In the genomic region with DNA sequence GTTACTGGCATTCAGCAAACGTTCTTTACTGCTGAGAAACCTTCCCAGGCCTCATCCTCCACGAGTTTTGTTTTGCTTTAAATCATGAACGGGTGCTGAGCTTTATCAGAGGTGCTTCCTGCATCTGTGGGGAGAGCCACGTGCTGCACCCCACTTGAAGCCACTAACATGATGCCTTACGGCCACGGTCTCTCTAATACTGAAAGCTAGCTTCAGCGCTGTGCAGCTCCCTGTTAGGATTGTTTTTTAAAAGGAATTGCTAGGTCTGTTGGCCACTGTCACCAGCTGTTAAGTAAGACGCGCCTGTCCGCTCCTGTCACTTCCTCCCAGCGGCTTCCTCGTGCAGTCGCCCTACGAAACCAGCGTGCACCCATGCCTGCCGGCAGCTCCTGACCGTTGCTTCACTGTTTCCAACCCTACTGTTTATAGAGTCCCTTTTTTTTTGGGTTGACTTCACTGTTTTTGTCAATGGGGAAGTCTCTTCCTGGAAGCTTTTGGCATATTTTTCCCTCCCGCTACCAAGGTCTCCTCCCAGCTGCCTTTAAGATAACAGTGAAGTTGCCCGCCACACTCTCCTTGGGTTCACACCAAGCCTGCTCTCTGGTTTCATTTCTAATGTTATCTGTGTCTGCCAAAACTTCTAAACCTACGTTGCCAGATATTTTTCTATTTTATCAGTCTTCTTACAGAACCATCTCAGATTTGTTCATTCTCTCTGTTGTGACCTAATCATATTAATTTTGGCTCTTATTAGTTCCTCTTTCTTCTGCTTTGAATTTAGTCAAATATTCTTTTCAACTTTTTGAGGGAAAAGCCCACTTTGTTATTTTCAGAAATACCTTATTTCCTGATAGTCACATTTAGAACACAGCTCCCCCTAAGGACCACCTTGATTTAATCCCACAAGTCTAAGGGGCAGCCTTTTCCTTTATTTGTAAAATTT, we compare ENCODE assay signal across 9 cellular contexts. TPM values are rescaled to one million over a fixed set of nuclear protein-coding genes. Genes with fewer than 3 reads are reported as not detected.
DNase-seq lines count a peak whose midpoint lies in the region; ATAC-seq, FAIRE-seq and TF ChIP-seq lines count a peak whose summit lies in the region.
"Had no signal": no experiment of that assay in that cellular context is flagged by ENCODE, and none has a peak within 500 bp of the region (broad histone marks: within the 10 kb centered on the region; RNA-seq: fewer than 3 reads in every experiment).

No MANE protein-coding gene starts in this region.

- H3K27ac ChIP-seq in brain microvascular endothelial cell, result no peak overlapping the region
- H3K27ac ChIP-seq in pancreas, result peak overlapping the region in 2 of 4 donors; percentile 47 to 55
- H3K27ac ChIP-seq in WERI-Rb-1, result no peak overlapping the region

- DNase-seq in brain microvascular endothelial cell (no peak), pancreas (peak in 2 of 6 donors; percentile 13 to 62), WERI-Rb-1 (no peak), urothelium cell line (ENCODE audit: low spot score) (no peak)
- DNase-seq in stimulated activated CD4-positive, alpha-beta T cell treated with anti-CD3 and anti-CD28 coated beads, Interleukin-4, amount 100 ng/mL, for 4 hours, result no peak

- intact Hi-C loops in pancreas (cut with DNase I), result no loop called here

- H3K9me3 ChIP-seq in pancreas (no peaks in the 10 kb centered on the region), WERI-Rb-1 (ENCODE audit: severe bottlenecking) (no peaks in the 10 kb centered on the region)

- TF ChIP-seq CTCF in brain microvascular endothelial cell (IDR thresholded peaks at IDR 0.05; ENCODE audit: low read depth, low read length, missing control alignments) (peak; percentile 6), pancreas (IDR thresholded peaks at IDR 0.05) (no peak), WERI-Rb-1 (IDR thresholded peaks at IDR 0.05; ENCODE audit: low read depth, low read length) (no peak)

- H3K27me3 ChIP-seq in brain microvascular endothelial cell (replicated peaks), result no peaks in the 10 kb centered on the region
- H3K27me3 ChIP-seq in pancreas, result no peaks in the 10 kb centered on the region
- no peaks in the 10 kb centered on the region for H3K27me3 ChIP-seq in WERI-Rb-1 (ENCODE audit: insufficient read depth, low read depth, severe bottlenecking)

- H3K36me3 ChIP-seq in brain microvascular endothelial cell (replicated peaks) (peaks cover 5% of the 10 kb centered on the region), pancreas (no peaks in the 10 kb centered on the region), WERI-Rb-1 (peaks cover 40% of the 10 kb centered on the region)

- H3K4me3 ChIP-seq in brain microvascular endothelial cell (ENCODE audit: low read depth, low read length), result no peak overlapping the region
- no peak overlapping the region for H3K4me3 ChIP-seq in pancreas
- H3K4me3 ChIP-seq in WERI-Rb-1 (ENCODE audit: low read depth, low read length), result no peak overlapping the region

- no peaks in the 10 kb centered on the region for H3K4me1 ChIP-seq in pancreas

- FAIRE-seq in pancreas (lab: Jason Lieb, UNC) (no peak), urothelium cell line (lab: Jason Lieb, UNC) (no peak)

- in situ Hi-C loops in brain microvascular endothelial cell (cut with HindIII; ENCODE audit: low pct_ligation_motif_present, low sequenced_read_pairs), result no loop called here

- ATAC-seq in GM19324 (IDR thresholded peaks at IDR 0.05; ENCODE audit: low FRiP score, unreplicated experiment) (peak; percentile 36), HG03565 (IDR thresholded peaks at IDR 0.05; ENCODE audit: unreplicated experiment) (peak; percentile 20), pancreas (peak in 3 of 4 donors; percentile 33 to 67 (median 54)), HG02798 (IDR thresholded peaks at IDR 0.05; ENCODE audit: poor library complexity, unreplicated experiment) (no peak)

- WGBS in pancreas, 2 donors, result 70 to 73% methylated on average over 20 of the region's 20 CpGs

RNA-seq across cellular contexts. Expression of a gene that starts 20.2 kb away (rescaled TPM):
- total RNA-seq in pancreas, result 10 to 100 TPM in 2 of 6 donors, 1 to 10 TPM in 4; 6.5 to 26.1 (median 7.8) TPM
- polyA plus RNA-seq in pancreas, result 10 to 100 TPM; 19.2 to 19.7 TPM

RNA-seq across cellular contexts. Expression of a gene that starts 58.3 kb away (rescaled TPM):
- total RNA-seq in pancreas, result not detected
- not detected for polyA plus RNA-seq in pancreas
- total RNA-seq: M059J had no signal
